In the genomic region with DNA sequence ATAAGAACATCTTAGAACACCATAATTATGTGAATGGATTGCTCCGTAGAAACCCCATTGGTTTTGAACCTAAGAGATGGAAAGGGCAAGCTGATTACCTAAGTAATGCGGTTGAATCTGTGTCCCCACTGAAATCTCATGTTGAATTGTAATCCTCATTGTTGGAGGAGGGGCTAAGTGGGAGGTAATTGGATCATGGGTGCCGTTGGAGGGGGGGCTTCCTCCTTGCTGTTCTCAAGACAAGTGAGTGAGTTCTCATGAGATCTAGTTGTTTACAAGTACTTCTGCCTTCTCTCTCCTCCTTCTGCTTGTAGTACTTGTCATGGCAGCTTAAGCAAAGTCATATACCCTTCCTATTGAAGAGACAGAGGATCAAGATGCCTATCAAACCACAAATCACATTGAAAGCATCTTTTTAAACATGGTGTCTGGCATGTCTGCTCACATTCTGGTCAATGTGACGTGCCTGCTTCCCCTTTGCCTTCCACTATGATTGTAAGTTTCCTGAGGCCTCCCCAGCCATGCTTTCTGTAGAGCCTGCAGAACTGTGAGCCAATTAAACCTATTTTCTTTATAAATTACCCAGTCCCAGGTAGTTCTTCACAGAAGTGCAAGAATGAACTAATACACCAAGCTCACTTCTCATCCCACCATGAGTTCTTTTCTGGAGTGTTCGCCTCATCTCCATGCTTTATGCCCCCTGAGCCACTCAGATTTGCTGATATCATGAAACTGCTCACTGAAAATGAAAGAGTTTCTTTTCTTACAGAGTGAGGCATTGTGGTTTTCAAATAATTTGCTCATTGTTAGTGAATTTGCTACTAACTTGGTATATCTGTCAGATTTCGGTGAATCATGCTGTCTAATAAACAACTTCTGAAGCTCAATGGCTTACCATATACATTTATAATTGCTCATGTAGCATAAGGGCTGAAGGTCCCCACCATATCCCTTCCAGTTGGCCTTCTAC, we compare ENCODE assay signal across 10 cellular contexts. TPM values are rescaled to one million over a fixed set of nuclear protein-coding genes. Genes with fewer than 3 reads are reported as not detected.
DNase-seq lines count a peak whose midpoint lies in the region; ATAC-seq lines count a peak whose summit lies in the region.
"Had no signal": no experiment of that assay in that cellular context is flagged by ENCODE, and none has a peak within 500 bp of the region (broad histone marks: within the 10 kb centered on the region; RNA-seq: fewer than 3 reads in every experiment).

No MANE protein-coding gene starts in this region.

- no peaks in the 10 kb centered on the region for H3K79me1 ChIP-seq in mesenchymal stem cell (replicated peaks; ENCODE audit: low read length, poor library complexity, severe bottlenecking)

- no peak overlapping the region for H2AFZ ChIP-seq in mesenchymal stem cell (ENCODE audit: low read depth, low read length)

- H3K23ac ChIP-seq in mesenchymal stem cell (ENCODE audit: low read length in 2 of 2), result no peak overlapping the region

- no peaks in the 10 kb centered on the region for H3K9me3 ChIP-seq in mesenchymal stem cell (ENCODE audit: control insufficient read depth, low read length)
- H3K9me3 ChIP-seq: left lung had no signal

- peak overlapping the region in 1 of 2 experiments; percentile 26 for H3K4ac ChIP-seq in mesenchymal stem cell (ENCODE audit: low read depth in 1 of 2, low read length in 2 of 2)

- H3K36me3 ChIP-seq in mesenchymal stem cell (ENCODE audit: control insufficient read depth in 1 of 2, insufficient read depth in 2 of 2, low read depth in 1 of 2, low read length in 2 of 2), result no peaks in the 10 kb centered on the region
- H3K36me3 ChIP-seq: left lung had no signal

- DNase-seq in mesenchymal stem cell (peak; percentile 78), AML-193 (lab: John Stamatoyannopoulos, UW) (no peak), cortex of kidney (lab: John Stamatoyannopoulos, UW) (no peak), HPDE6-E6E7 (ENCODE audit: extremely low spot score) (no peak), hepatic stellate cell (ENCODE audit: low spot score) (no peak)
- DNase-seq: left lung, NCI-H2029 treated with DMSO at 0.1 percent for 48 hours had no signal

- H3K27me3 ChIP-seq in mesenchymal stem cell (ENCODE audit: control insufficient read depth in 1 of 2, insufficient read depth in 1 of 2, low read length in 2 of 2), result peaks cover 0 to 3% of the 10 kb centered on the region in 2 experiments
- H3K27me3 ChIP-seq: left lung had no signal

- H3K4me2 ChIP-seq in mesenchymal stem cell (ENCODE audit: low read length, poor library complexity, severe bottlenecking), result no peak overlapping the region

- H3K27ac ChIP-seq in mesenchymal stem cell (ENCODE audit: low read length, poor library complexity, severe bottlenecking), result peak overlapping the region; percentile 58
- H3K27ac ChIP-seq: left lung had no signal

- H3K4me1 ChIP-seq in mesenchymal stem cell (ENCODE audit: control insufficient read depth, insufficient read depth, low read depth, low read length), result peaks cover 1% of the 10 kb centered on the region
- H3K4me1 ChIP-seq: left lung had no signal

- no peak overlapping the region for H4K8ac ChIP-seq in mesenchymal stem cell (ENCODE audit: low read length)

- no peak overlapping the region for H2BK5ac ChIP-seq in mesenchymal stem cell (ENCODE audit: low read depth, low read length, poor library complexity, severe bottlenecking)

- H3K18ac ChIP-seq in mesenchymal stem cell (ENCODE audit: low read depth in 1 of 2, low read length in 2 of 2), result peak overlapping the region in 1 of 2 experiments; percentile 80

- no peak overlapping the region for H3K4me3 ChIP-seq in mesenchymal stem cell (ENCODE audit: insufficient read depth in 1 of 2, low read depth in 1 of 2, low read length in 2 of 2)
- H3K4me3 ChIP-seq: left lung had no signal

- ATAC-seq in GM19043 (IDR thresholded peaks at IDR 0.05; ENCODE audit: low read depth, unreplicated experiment), result peak; percentile 75
- peak; percentile 80 for ATAC-seq in HG02642 (IDR thresholded peaks at IDR 0.05; ENCODE audit: poor library complexity, unreplicated experiment)
- ATAC-seq in HG03520 (IDR thresholded peaks at IDR 0.05; ENCODE audit: unreplicated experiment), result peak; percentile 87
- ATAC-seq: left lung had no signal

- H2AK5ac ChIP-seq in mesenchymal stem cell (ENCODE audit: low read length, severe bottlenecking), result no peak overlapping the region

- no peak overlapping the region for H3K14ac ChIP-seq in mesenchymal stem cell (ENCODE audit: low read length in 2 of 2)

- WGBS in mesenchymal stem cell, result 85% methylated on average over 4 of the region's 6 CpGs

- H2BK120ac ChIP-seq in mesenchymal stem cell (ENCODE audit: low read depth, low read length), result no peak overlapping the region

- H2BK15ac ChIP-seq in mesenchymal stem cell (ENCODE audit: low read depth, poor library complexity, severe bottlenecking), result no peak overlapping the region

- H4K91ac ChIP-seq in mesenchymal stem cell (ENCODE audit: low read length), result no peak overlapping the region

- peak overlapping the region in 1 of 2 experiments; percentile 71 for H2BK12ac ChIP-seq in mesenchymal stem cell (ENCODE audit: low read length in 2 of 2)

- H3K9ac ChIP-seq in mesenchymal stem cell (ENCODE audit: low read length), result no peak overlapping the region

RNA-seq across cellular contexts. Expression of gene KCNE4, which starts 23.6 kb away (rescaled TPM):
- polyA plus RNA-seq in mesenchymal stem cell (2013, experiment 1 of 2), result 46.9 TPM
- 47.3 TPM for polyA plus RNA-seq in mesenchymal stem cell (2013, experiment 2 of 2)
